In the genomic region with DNA sequence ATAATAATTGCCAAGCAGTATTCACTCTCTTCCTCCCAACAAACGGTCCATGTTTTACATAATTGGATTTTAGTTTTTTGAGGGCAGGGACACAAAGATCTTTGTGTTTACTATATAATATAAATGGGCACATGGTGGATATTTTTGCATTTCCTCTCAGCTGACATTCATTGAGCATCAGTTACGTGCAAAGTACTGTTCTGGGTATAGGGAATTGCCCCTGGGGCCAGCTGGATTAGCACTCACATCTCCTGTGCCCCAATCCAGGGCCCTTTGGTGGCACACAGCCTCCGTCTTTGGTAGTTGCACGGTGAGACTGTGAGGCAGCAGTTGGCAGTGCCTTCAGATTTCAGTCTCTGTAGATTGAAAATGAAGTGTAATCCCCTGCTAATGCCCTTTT, we compare ENCODE assay signal across 14 cellular contexts. TPM values are rescaled to one million over a fixed set of nuclear protein-coding genes. Genes with fewer than 3 reads are reported as not detected.
DNase-seq lines count a peak whose midpoint lies in the region; ATAC-seq, FAIRE-seq and TF ChIP-seq lines count a peak whose summit lies in the region.
"Had no signal": no experiment of that assay in that cellular context is flagged by ENCODE, and none has a peak within 500 bp of the region (broad histone marks: within the 10 kb centered on the region; RNA-seq: fewer than 3 reads in every experiment).

No MANE protein-coding gene starts in this region.

- H3K4me3 ChIP-seq in thoracic aorta, result peak overlapping the region; percentile 80

- peaks cover 7% of the 10 kb centered on the region for H3K27me3 Mint-ChIP-seq in activated naive CD4-positive, alpha-beta T cell treated with anti-CD3 and anti-CD28 coated beads for 36 hours (ENCODE audit: low read depth)

- no peak for TF ChIP-seq CTCF in VCaP (conservative IDR thresholded peaks at IDR 0.05)
- no peak for TF ChIP-seq CTCF in thoracic aorta (IDR thresholded peaks at IDR 0.05)

- H3K9me3 Mint-ChIP-seq in activated naive CD4-positive, alpha-beta T cell treated with anti-CD3 and anti-CD28 coated beads for 36 hours, result no peaks in the 10 kb centered on the region

- no peak overlapping the region for H3K27ac Mint-ChIP-seq in activated naive CD4-positive, alpha-beta T cell treated with anti-CD3 and anti-CD28 coated beads for 36 hours

- CTCF ChIA-PET in activated naive CD4-positive, alpha-beta T cell treated with anti-CD3 and anti-CD28 coated beads for 36 hours (lab: Charles Lee), result interaction anchor here (0.9 to 4.0 kb wide), 5 partner anchors 10 to 199 kb away, joined by 3 to 32 read pairs (median 4); a partner anchor contains a TSS

- H3K4me3 Mint-ChIP-seq in activated naive CD4-positive, alpha-beta T cell treated with anti-CD3 and anti-CD28 coated beads for 36 hours, result peak overlapping the region; percentile 60

- H3K36me3 Mint-ChIP-seq in activated naive CD4-positive, alpha-beta T cell treated with anti-CD3 and anti-CD28 coated beads for 36 hours (ENCODE audit: low read depth), result no peaks in the 10 kb centered on the region

- H3K9me3 ChIP-seq in thoracic aorta, result no peaks in the 10 kb centered on the region

- H3K4me1 Mint-ChIP-seq in activated naive CD4-positive, alpha-beta T cell treated with anti-CD3 and anti-CD28 coated beads for 36 hours (ENCODE audit: low read depth), result peaks cover 13% of the 10 kb centered on the region

- H3K27me3 ChIP-seq in thoracic aorta (replicated peaks; ENCODE audit: insufficient read depth), result no peaks in the 10 kb centered on the region

- FAIRE-seq in RCC 7860 (lab: Jason Lieb, UNC), result no peak

- H3K4me1 ChIP-seq in thoracic aorta (ENCODE audit: control insufficient read depth in 1 of 2, low read depth in 2 of 2), result peaks cover 7 to 11% of the 10 kb centered on the region in 2 donors

- DNase-seq in activated naive CD4-positive, alpha-beta T cell treated with anti-CD3 and anti-CD28 coated beads for 36 hours, result no peak
- DNase-seq in activated naive CD4-positive, alpha-beta T cell treated with Interleukin-2 at 50 U/mL for 16 hours, result no peak
- DNase-seq in foreskin melanocyte (peak; percentile 89), thoracic aorta (ENCODE audit: low spot score) (no peak), RCC 7860 (ENCODE audit: low spot score) (no peak), KBM-7 (no peak)
- no peak for DNase-seq in stimulated activated naive CD8-positive, alpha-beta T cell treated with anti-CD3 and anti-CD28 coated beads, Interleukin-15, Interleukin-2, amounts not matched to agents 100 U/mL and 50 U/mL, for 24 hours
- DNase-seq: amygdala; erythroblast; NCI-H187; stimulated activated CD4-positive, alpha-beta T cell treated with anti-CD3 and anti-CD28 coated beads, Interleukin-4, amount 100 ng/mL, for 24 hours had no signal

- intact Hi-C loops in activated naive CD4-positive, alpha-beta T cell treated with anti-CD3 and anti-CD28 coated beads for 36 hours (cut with micrococcal nuclease), result loop anchor here (5.0 kb wide), 2 partner anchors 176 to 439 kb away; a partner anchor contains a TSS

- peak overlapping the region; percentile 78; the same call in 1 of the 2 replicates for H3K27ac ChIP-seq in VCaP
- H3K27ac ChIP-seq in thoracic aorta, result no peak overlapping the region
- H3K27ac ChIP-seq: parathyroid adenoma had no signal

- H3K36me3 ChIP-seq in thoracic aorta, result no peaks in the 10 kb centered on the region

- in situ Hi-C loops in KBM-7 (cut with MboI; ENCODE audit: low pct_unique_long_range_greater_than_20kb, low sequenced_read_pairs), result no loop called here

- no peak for ATAC-seq in thoracic aorta (ENCODE audit: insufficient number of reproducible peaks, low FRiP score, low read depth)
- no peak for ATAC-seq in stimulated activated naive CD8-positive, alpha-beta T cell treated with anti-CD3 and anti-CD28 coated beads, Interleukin-15, Interleukin-2, amounts not matched to agents 100 U/mL and 50 U/mL, for 24 hours
- ATAC-seq: Panc1 had no signal

RNA-seq across cellular contexts. Expression of a gene that starts 1.6 kb away (rescaled TPM):
- 1 to 10 TPM; 6.9 to 7.4 TPM for total RNA-seq in activated naive CD4-positive, alpha-beta T cell treated with anti-CD3 and anti-CD28 coated beads for 36 hours
- 10 to 100 TPM; 13.9 to 16.2 TPM for total RNA-seq in thoracic aorta
